17 cellular contexts compared by ENCODE assay signal in the genomic region with DNA sequence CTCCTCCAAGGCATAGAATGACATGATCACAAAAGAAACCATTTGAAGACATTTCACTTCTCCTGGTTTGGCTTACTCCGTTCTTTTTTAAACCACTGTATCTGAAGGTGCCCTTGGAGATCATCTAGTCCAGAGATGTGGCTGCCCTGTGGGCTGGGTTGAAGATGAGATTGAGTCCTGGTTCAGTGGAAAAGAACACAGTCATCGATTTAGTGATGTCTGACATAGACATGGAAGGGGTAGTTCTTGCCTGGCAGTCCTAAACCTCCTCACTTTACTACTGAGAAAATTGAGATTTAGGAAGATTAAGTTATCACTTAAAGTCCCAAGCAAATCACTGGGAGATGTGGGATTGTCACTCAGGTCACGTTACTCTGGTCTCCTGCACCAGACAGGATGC. TPM values are rescaled to one million over a fixed set of nuclear protein-coding genes. Genes with fewer than 3 reads are reported as not detected.
DNase-seq lines count a peak whose midpoint lies in the region; ATAC-seq, FAIRE-seq and TF ChIP-seq lines count a peak whose summit lies in the region.
"Had no signal": no experiment of that assay in that cellular context is flagged by ENCODE, and none has a peak within 500 bp of the region (broad histone marks: within the 10 kb centered on the region; RNA-seq: fewer than 3 reads in every experiment).

No MANE protein-coding gene starts in this region.

- no peak overlapping the region for H2AFZ ChIP-seq in osteoblast (ENCODE audit: low read length)

- no peaks in the 10 kb centered on the region for H4K20me1 ChIP-seq in osteoblast (ENCODE audit: insufficient read depth, low read length)

- H3K79me2 ChIP-seq in osteoblast (ENCODE audit: insufficient read depth, low read length) = no peaks in the 10 kb centered on the region

- no peak for FAIRE-seq in A549 (lab: Jason Lieb, UNC)
- no peak for FAIRE-seq in HTR-8/SVneo (lab: Jason Lieb, UNC)

- ATAC-seq in A549 (no peak), RWPE2 (ENCODE audit: low read depth) (no peak)
- ATAC-seq: CD8-positive, alpha-beta T cell had no signal

- H3K27ac ChIP-seq in A549 (no peak overlapping the region), RWPE2 (ENCODE audit: poor library complexity, severe bottlenecking) (peak overlapping the region; percentile 63), osteoblast (ENCODE audit: low read depth, low read length) (no peak overlapping the region), caudate nucleus (ENCODE audit: low read depth, low read length) (no peak overlapping the region)
- H3K27ac ChIP-seq: BLaER1 treated with 17β-estradiol and CSF1 and Interleukin-3, amounts not matched to agents 10 nM and 100 nM had no signal

- H3K4me1 Mint-ChIP-seq in nephron = peaks cover 8% of the 10 kb centered on the region

- H3K36me3 ChIP-seq in RWPE2 (ENCODE audit: low read depth) = no peaks in the 10 kb centered on the region
- no peaks in the 10 kb centered on the region for H3K36me3 ChIP-seq in osteoblast (ENCODE audit: insufficient read depth, low read length)
- H3K36me3 ChIP-seq: HAP-1 had no signal

- no peaks in the 10 kb centered on the region for H3K9me3 ChIP-seq in A549
- no peaks in the 10 kb centered on the region for H3K9me3 ChIP-seq in RWPE2 (ENCODE audit: severe bottlenecking)
- no peaks in the 10 kb centered on the region for H3K9me3 ChIP-seq in osteoblast (ENCODE audit: low read depth, low read length)
- H3K9me3 ChIP-seq: BLaER1 treated with 17β-estradiol and CSF1 and Interleukin-3, amounts not matched to agents 10 nM and 100 nM; HAP-1 had no signal

- CTCF ChIA-PET in A549 (lab: Yijun Ruan, JAX) = interaction anchor here (1.2 to 1.3 kb wide), 2 partner anchors 10 to 66 kb away, joined by 4 to 6 read pairs; no protein-coding TSS in a partner anchor

- no peak overlapping the region for H3K27ac Mint-ChIP-seq in nephron
- H3K27ac Mint-ChIP-seq: B cell; CD8-positive, alpha-beta T cell; IgD-negative memory B cell had no signal

- POLR2A ChIA-PET in A549 (lab: Yijun Ruan, JAX) = no interaction called here

- no peaks in the 10 kb centered on the region for H3K9me3 Mint-ChIP-seq in nephron
- H3K9me3 Mint-ChIP-seq: CD8-positive, alpha-beta T cell had no signal

- TF ChIP-seq CTCF in A549 (IDR thresholded peaks at IDR 0.05) (no peak), RWPE2 (IDR thresholded peaks at IDR 0.05; ENCODE audit: poor library complexity, severe bottlenecking) (no peak), nephron (IDR thresholded peaks at IDR 0.05; ENCODE audit: unreplicated experiment in 3 of 3) (no peak), osteoblast (IDR thresholded peaks at IDR 0.05; ENCODE audit: extremely low read depth, low read depth, low read length) (no peak)

- WGBS in A549 (ENCODE audit: missing lambda C conversion rate) = 96% methylated on average over 3 of the region's 3 CpGs

- no peak for TF ChIP-seq RAD21 in A549 (conservative IDR thresholded peaks at IDR 0.05 in 1 of 2, IDR thresholded peaks at IDR 0.05 in 1 of 2)

- H3K4me2 ChIP-seq in A549 = no peak overlapping the region
- no peak overlapping the region for H3K4me2 ChIP-seq in osteoblast (ENCODE audit: insufficient read depth, low read length)

- DNase-seq in A549 (ENCODE audit: low read depth in 1 of 2, low spot score in 1 of 2) (no peak), RWPE2 (ENCODE audit: low spot score) (no peak), osteoblast (ENCODE audit: insufficient read length, low spot score, missing footprints) (peak; percentile 25), GDM1 (lab: John Stamatoyannopoulos, UW) (no peak), HTR-8/SVneo (ENCODE audit: insufficient read length, low spot score) (no peak), caudate nucleus (lab: John Stamatoyannopoulos, UW) (no peak)
- DNase-seq: 8988T; CD8-positive, alpha-beta T cell; DMS 273 treated with DMSO at 0.1 percent for 48 hours; DMS53; GF-D8; KBM-7 had no signal

- H3K4me3 Mint-ChIP-seq in nephron = peak overlapping the region; percentile 30 to 59 (median 37)
- H3K4me3 Mint-ChIP-seq: B cell; CD8-positive, alpha-beta T cell; IgD-negative memory B cell had no signal

- TF ChIP-seq POLR2A in A549 (IDR thresholded peaks at IDR 0.05; ENCODE audit: low read length) = no peak

- no peak for TF ChIP-seq EP300 in A549 (IDR thresholded peaks at IDR 0.05)

- peaks cover 23% of the 10 kb centered on the region for H3K27me3 Mint-ChIP-seq in nephron (ENCODE audit: low read depth)

- H3K4me1 ChIP-seq in A549 = peaks cover 20% of the 10 kb centered on the region
- H3K4me1 ChIP-seq in RWPE2 (ENCODE audit: insufficient read depth, poor library complexity, severe bottlenecking) = peaks cover 13% of the 10 kb centered on the region
- peaks cover 7% of the 10 kb centered on the region for H3K4me1 ChIP-seq in osteoblast (ENCODE audit: insufficient read depth, low read length)

- H3K27me3 ChIP-seq in RWPE2 (ENCODE audit: insufficient read depth, poor library complexity, severe bottlenecking) = no peaks in the 10 kb centered on the region
- H3K27me3 ChIP-seq in osteoblast (ENCODE audit: insufficient read depth, low read length) = no peaks in the 10 kb centered on the region
- H3K27me3 ChIP-seq: BLaER1 treated with 17β-estradiol and CSF1 and Interleukin-3, amounts not matched to agents 10 nM and 100 nM had no signal

- no peaks in the 10 kb centered on the region for H3K36me3 Mint-ChIP-seq in nephron (ENCODE audit: low read depth)
- H3K36me3 Mint-ChIP-seq: CD8-positive, alpha-beta T cell; IgD-negative memory B cell had no signal

- H3K4me3 ChIP-seq in A549 (no peak overlapping the region), RWPE2 (ENCODE audit: severe bottlenecking) (no peak overlapping the region), osteoblast (ENCODE audit: insufficient read depth, low read length) (no peak overlapping the region)
- H3K4me3 ChIP-seq: BLaER1 treated with 17β-estradiol and CSF1 and Interleukin-3, amounts not matched to agents 10 nM and 100 nM; HAP-1 had no signal

TF ChIP-seq in A549, 52 proteins besides CTCF, POLR2A, EP300 and RAD21:
- TF ChIP-seq MAFK (IDR thresholded peaks at IDR 0.05; ENCODE audit: partially characterized antibody) (peak; percentile 80), ZSCAN20 (CRISPR knock-in tag; IDR thresholded peaks at IDR 0.05) (no peak)

RNA-seq across cellular contexts. Expression of gene VSIG10, which starts 2.8 kb away (rescaled TPM):
- 20.2 and 23.8 TPM in 2 replicates for polyA plus RNA-seq in A549 (2011; rRNA removed)
- polyA plus RNA-seq in A549 (2012; cell fraction: cytosol; rRNA removed) = 11.0 and 16.6 TPM in 2 replicates
- polyA plus RNA-seq in A549 (2012; cell fraction: nucleus; rRNA removed) = 15.0 and 17.0 TPM in 2 replicates
- 15.8 to 18.3 TPM (median 18.0 TPM) in 3 replicates for polyA plus RNA-seq in A549 (2017; fragmentation: RNase III; extraction: RNeasy Plus Mini Kit Qiagen cat#74134 plus additional on column Dnase treatment)
- polyA minus RNA-seq in A549 (2011; rRNA and poly(A)+ RNA removed) = 29.8 and 34.3 TPM in 2 replicates
- 26.5 and 30.4 TPM in 2 replicates for total RNA-seq in osteoblast

RNA-seq across cellular contexts. Expression of gene PEBP1, which starts 34.9 kb away (rescaled TPM):
- polyA plus RNA-seq in A549 (2011; rRNA removed) (152 and 169 TPM in 2 replicates), A549 (2017; fragmentation: RNase III; extraction: RNeasy Plus Mini Kit Qiagen cat#74134 plus additional on column Dnase treatment) (223 to 254 TPM (median 246 TPM) in 3 replicates)
- polyA plus RNA-seq in A549 (2012; cell fraction: cytosol; rRNA removed) = 261 and 277 TPM in 2 replicates
- 153 and 173 TPM in 2 replicates for polyA plus RNA-seq in A549 (2012; cell fraction: nucleus; rRNA removed)
- polyA minus RNA-seq in A549 (2011; rRNA and poly(A)+ RNA removed) = 90.4 and 99.9 TPM in 2 replicates
- 180 and 185 TPM in 2 replicates for total RNA-seq in osteoblast

RNA-seq across cellular contexts. Expression of gene WSB2, which starts 40.1 kb away (rescaled TPM):
- 93.5 and 121 TPM in 2 replicates for polyA plus RNA-seq in A549 (2011; rRNA removed)
- polyA plus RNA-seq in A549 (2012; cell fraction: cytosol; rRNA removed) = 64.8 and 76.5 TPM in 2 replicates
- polyA plus RNA-seq in A549 (2012; cell fraction: nucleus; rRNA removed) = 27.8 and 39.1 TPM in 2 replicates
- polyA plus RNA-seq in A549 (2017; fragmentation: RNase III; extraction: RNeasy Plus Mini Kit Qiagen cat#74134 plus additional on column Dnase treatment) = 39.4 to 40.5 TPM (median 40.1 TPM) in 3 replicates
- polyA minus RNA-seq in A549 (2011; rRNA and poly(A)+ RNA removed) = 262 and 314 TPM in 2 replicates
- total RNA-seq in osteoblast = 97.2 and 119 TPM in 2 replicates
